In genomic region chr9:18237776-18238175, GRCh38 we compare ENCODE assay signal across 1 cellular context.
TF ChIP-seq lines count a peak whose summit lies in the region.

No MANE protein-coding gene starts in this region.

TF ChIP-seq in IMR-90, 13 proteins besides CTCF, POLR2A, EP300 and RAD21 (continued from another document):
- TF ChIP-seq NFE2L2 (IDR thresholded peaks at IDR 0.05; ENCODE audit: low read depth, low read length): no peak
- no peak for TF ChIP-seq USF2 (IDR thresholded peaks at IDR 0.05; ENCODE audit: low read depth, low read length)
- no peak for TF ChIP-seq CHD1 (IDR thresholded peaks at IDR 0.05; ENCODE audit: low read depth, low read length)
- TF ChIP-seq CEBPB (IDR thresholded peaks at IDR 0.05; ENCODE audit: low read depth, low read length): no peak
- no peak for TF ChIP-seq MAFK (IDR thresholded peaks at IDR 0.05; ENCODE audit: low read depth, low read length)
- no peak for TF ChIP-seq ELK1 (IDR thresholded peaks at IDR 0.05; ENCODE audit: borderline replicate concordance, low read depth, low read length)
- TF ChIP-seq SMC3 (IDR thresholded peaks at IDR 0.05; ENCODE audit: low read depth, low read length): no peak
- no peak for TF ChIP-seq MXI1 (IDR thresholded peaks at IDR 0.05; ENCODE audit: borderline replicate concordance, low read depth, low read length)
